Comparison of ENCODE assay signal across 10 cellular contexts in the genomic region with DNA sequence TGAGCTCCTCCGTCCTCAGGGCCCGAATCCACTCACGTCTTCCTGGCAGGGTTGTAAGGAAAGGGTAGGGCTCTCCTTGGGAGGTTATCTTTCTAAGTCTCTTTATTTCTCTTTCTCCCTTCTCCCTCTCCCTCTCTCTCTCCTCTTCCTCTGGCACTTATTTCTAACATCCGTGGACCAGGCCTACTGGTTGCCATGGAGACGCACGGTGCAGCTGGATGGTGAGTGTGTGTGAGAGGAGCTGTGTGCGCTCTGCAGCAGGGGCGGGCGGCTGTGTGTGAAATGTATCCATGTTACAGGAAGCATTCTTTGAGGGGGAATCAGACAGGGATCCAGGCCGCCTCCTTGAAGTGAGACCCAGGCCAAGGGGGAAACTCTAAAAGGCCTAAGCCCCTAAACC. TPM values are rescaled to one million over a fixed set of nuclear protein-coding genes. Genes with fewer than 3 reads are reported as not detected.
A peak's percentile ranks its signal among the peaks of the same experiment; 100 is the strongest.
DNase-seq lines count a peak whose midpoint lies in the region; ATAC-seq and TF ChIP-seq lines count a peak whose summit lies in the region.
"Had no signal": no experiment of that assay in that cellular context is flagged by ENCODE, and none has a peak within 500 bp of the region (broad histone marks: within the 10 kb centered on the region; RNA-seq: fewer than 3 reads in every experiment).

No MANE protein-coding gene starts in this region.

- H3K9ac ChIP-seq in skeletal muscle tissue (ENCODE audit: low read depth in 1 of 3, low read length in 3 of 3), result no peak overlapping the region
- no peak overlapping the region for H3K9ac ChIP-seq in smooth muscle cell (ENCODE audit: low read depth)

- no peaks in the 10 kb centered on the region for H3K79me2 ChIP-seq in smooth muscle cell (ENCODE audit: low read depth)

- no peak overlapping the region for H2AFZ ChIP-seq in smooth muscle cell (ENCODE audit: low read depth)

- H3K36me3 Mint-ChIP-seq in activated T-helper 17 cell treated with anti-CD3 and anti-CD28 coated beads, Interleukin-2, amount 50 U/mL, for 72 hours (ENCODE audit: low read depth), result no peaks in the 10 kb centered on the region

- peaks cover 14% of the 10 kb centered on the region for H3K27me3 Mint-ChIP-seq in activated T-helper 17 cell treated with anti-CD3 and anti-CD28 coated beads, Interleukin-2, amount 50 U/mL, for 72 hours

- WGBS in smooth muscle cell (ENCODE audit: low lambda C conversion rate), result 55% methylated on average over 10 of the region's 10 CpGs

- peak overlapping the region; percentile 12 for H3K27ac ChIP-seq in skeletal muscle tissue (ENCODE audit: low read depth, low read length)
- H3K27ac ChIP-seq in smooth muscle cell (ENCODE audit: low read depth), result no peak overlapping the region

- no peak for TF ChIP-seq CTCF in smooth muscle cell (IDR thresholded peaks at IDR 0.05; ENCODE audit: borderline replicate concordance, insufficient read depth, poor library complexity, severe bottlenecking)

- H3K9me3 Mint-ChIP-seq in activated T-helper 17 cell treated with anti-CD3 and anti-CD28 coated beads, Interleukin-2, amount 50 U/mL, for 72 hours, result no peaks in the 10 kb centered on the region

- H3K4me3 ChIP-seq in skeletal muscle tissue (ENCODE audit: low read length in 3 of 3), result no peak overlapping the region
- no peak overlapping the region for H3K4me3 ChIP-seq in smooth muscle cell
- H3K4me3 ChIP-seq: transverse colon had no signal

- peaks cover 28 to 51% (median 38%) of the 10 kb centered on the region in 3 donors for H3K4me1 ChIP-seq in skeletal muscle tissue (ENCODE audit: control insufficient read depth in 3 of 3, insufficient read depth in 3 of 3, low read length in 3 of 3)
- peaks cover 39% of the 10 kb centered on the region for H3K4me1 ChIP-seq in smooth muscle cell (ENCODE audit: low read depth)

- H3K36me3 ChIP-seq in skeletal muscle tissue (ENCODE audit: control insufficient read depth in 3 of 3, insufficient read depth in 3 of 3, low read length in 3 of 3), result no peaks in the 10 kb centered on the region
- no peaks in the 10 kb centered on the region for H3K36me3 ChIP-seq in smooth muscle cell (ENCODE audit: low read depth)
- H3K36me3 ChIP-seq: transverse colon had no signal

- peaks cover 13% of the 10 kb centered on the region for H3K4me1 Mint-ChIP-seq in activated T-helper 17 cell treated with anti-CD3 and anti-CD28 coated beads, Interleukin-2, amount 50 U/mL, for 72 hours

- no peak overlapping the region for H3K27ac Mint-ChIP-seq in activated T-helper 17 cell treated with anti-CD3 and anti-CD28 coated beads, Interleukin-2, amount 50 U/mL, for 72 hours

- no peak overlapping the region for H3K4me3 Mint-ChIP-seq in activated T-helper 17 cell treated with anti-CD3 and anti-CD28 coated beads, Interleukin-2, amount 50 U/mL, for 72 hours

- H3K9me3 ChIP-seq in skeletal muscle tissue (ENCODE audit: control insufficient read depth in 3 of 3, low read length in 3 of 3) (no peaks in the 10 kb centered on the region), smooth muscle cell (replicated peaks; ENCODE audit: low read depth) (no peaks in the 10 kb centered on the region)
- H3K9me3 ChIP-seq: transverse colon had no signal

- H4K20me1 ChIP-seq in smooth muscle cell (ENCODE audit: low read depth), result no peaks in the 10 kb centered on the region

- H3K4me2 ChIP-seq in smooth muscle cell, result no peak overlapping the region

- peaks cover 27 to 39% (median 28%) of the 10 kb centered on the region in 3 donors for H3K27me3 ChIP-seq in skeletal muscle tissue (ENCODE audit: control insufficient read depth in 3 of 3, insufficient read depth in 3 of 3, low read length in 3 of 3)
- H3K27me3 ChIP-seq in smooth muscle cell (ENCODE audit: low read depth), result no peaks in the 10 kb centered on the region
- H3K27me3 ChIP-seq: transverse colon had no signal

- DNase-seq in NCI-H82 (lab: John Stamatoyannopoulos, UW) (peak; percentile 48), NCI-H82 treated with DMSO at 0.1 percent for 48 hours (lab: John Stamatoyannopoulos, UW; ENCODE audit: unreplicated experiment) (no peak), NCI-H524 treated with DMSO at 0.1 percent for 48 hours (lab: John Stamatoyannopoulos, UW) (peak; percentile 42), fibroblast of peridontal ligament (ENCODE audit: extremely low read depth) (peak; percentile 8), smooth muscle cell (lab: John Stamatoyannopoulos, UW; ENCODE audit: unreplicated experiment) (no peak), ureter (ENCODE audit: low spot score) (no peak)
- DNase-seq: KG1, transverse colon had no signal

- no peak for ATAC-seq in activated T-helper 17 cell treated with anti-CD3 and anti-CD28 coated beads, Interleukin-2, amount 50 U/mL, for 72 hours (replicated peaks)

- H3F3A ChIP-seq in smooth muscle cell (ENCODE audit: low read depth), result peaks cover 7% of the 10 kb centered on the region

RNA-seq across cellular contexts. Expression of a gene that starts 32.2 kb away (rescaled TPM):
- total RNA-seq in skeletal muscle tissue (20.9 TPM), smooth muscle cell (4.5 and 14.7 TPM in 2 replicates), ureter (127 TPM)
- total RNA-seq in activated T-helper 17 cell treated with anti-CD3 and anti-CD28 coated beads, Interleukin-2, amount 50 U/mL, for 72 hours, result under 1 TPM in 1 of 2 donors, not detected in 1; 0.64 TPM
- polyA plus RNA-seq in smooth muscle cell, result 2.5 and 3.1 TPM in 2 replicates

Comparison
In these comparisons a context has a peak if more than half of its experiments do, and no peak if none do; other contexts are left out.
1. DNase-seq: peak in NCI-H82 (single experiment), NCI-H524 treated with DMSO at 0.1 percent for 48 hours (single experiment) and fibroblast of peridontal ligament (single experiment); none in NCI-H82 treated with DMSO at 0.1 percent for 48 hours (single experiment), smooth muscle cell (single experiment) and ureter (single experiment).